ENCODE assay signal across 8 cellular contexts in the genomic region with DNA sequence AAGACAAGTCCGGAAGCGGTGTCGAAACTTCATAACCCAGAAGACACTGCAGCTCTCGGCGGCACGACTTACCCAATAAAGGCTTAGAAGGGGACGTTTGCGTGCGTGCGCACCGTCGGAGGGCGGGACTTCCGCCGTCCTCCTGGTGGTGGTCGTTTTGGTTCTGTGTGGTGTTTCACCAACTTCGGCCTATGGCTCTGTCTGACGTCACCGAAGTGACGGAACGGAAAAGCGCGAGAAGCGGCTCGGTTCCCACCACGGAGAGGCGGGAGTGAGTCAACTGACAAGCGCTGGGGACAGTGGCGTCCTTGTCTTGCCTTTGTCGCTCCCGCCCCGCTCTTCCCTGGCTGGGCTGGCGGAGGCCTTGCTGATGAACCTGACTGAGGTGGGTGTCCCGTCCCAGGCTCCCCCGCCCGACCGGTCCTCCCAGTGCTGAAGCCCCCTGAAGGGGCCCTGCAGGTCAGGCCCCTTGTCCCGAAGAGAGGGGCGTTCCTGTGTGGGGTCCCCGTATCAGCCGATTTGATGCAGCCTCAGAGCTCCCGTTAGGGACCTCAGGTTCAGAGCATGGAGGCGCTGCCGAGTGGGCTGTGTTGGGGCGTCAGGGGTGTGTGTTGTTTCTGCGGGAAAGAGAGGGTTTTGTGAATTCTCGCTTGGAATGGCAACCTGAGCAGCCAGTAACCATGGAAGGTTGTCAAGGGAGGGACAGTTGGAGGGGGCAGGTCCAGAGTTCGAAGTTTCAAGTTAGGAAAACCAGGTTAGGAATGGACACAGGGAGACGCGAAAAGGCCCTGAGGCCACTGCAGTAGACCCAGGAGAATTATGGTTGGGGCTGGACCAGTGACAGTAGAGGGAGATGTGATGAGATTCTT. TPM values are rescaled to one million over a fixed set of nuclear protein-coding genes. Genes with fewer than 3 reads are reported as not detected.
DNase-seq lines count a peak whose midpoint lies in the region; ATAC-seq and TF ChIP-seq lines count a peak whose summit lies in the region.

A gene (plus strand): TSS at position 125 of the 869 bp plus-strand sequence. CDS start 246 bp downstream, at position 371.

- peaks cover 17% of the 10 kb centered on the region for H3K9me3 Mint-ChIP-seq in CD4-positive, alpha-beta T cell
- peaks cover 17% of the 10 kb centered on the region for H3K9me3 Mint-ChIP-seq in activated CD4-positive, alpha-beta memory T cell treated with anti-CD3 and anti-CD28 coated beads for 36 hours

- no peaks in the 10 kb centered on the region for H3K27me3 Mint-ChIP-seq in CD4-positive, alpha-beta T cell
- H3K27me3 Mint-ChIP-seq in activated CD4-positive, alpha-beta memory T cell treated with anti-CD3 and anti-CD28 coated beads for 36 hours: no peaks in the 10 kb centered on the region

- H3K4me1 Mint-ChIP-seq in CD4-positive, alpha-beta T cell (ENCODE audit: low read depth): peaks cover 33% of the 10 kb centered on the region
- H3K4me1 Mint-ChIP-seq in activated CD4-positive, alpha-beta memory T cell treated with anti-CD3 and anti-CD28 coated beads for 36 hours (ENCODE audit: low read depth): peaks cover 25% of the 10 kb centered on the region

- peaks cover 0 to 8% (median 0%) of the 10 kb centered on the region in 4 donors for H3K36me3 ChIP-seq in right lobe of liver

- H3K4me3 ChIP-seq in right lobe of liver: peak within 1 kb of the TSS; percentile 56 to 91 (median 74)

- CTCF ChIA-PET in CD4-positive, alpha-beta T cell (lab: Charles Lee): interaction anchor here (0.5 to 1.6 kb wide), 3 partner anchors 17 to 292 kb away, joined by 3 to 7 read pairs (median 3); a partner anchor contains a TSS
- CTCF ChIA-PET in activated CD4-positive, alpha-beta memory T cell treated with anti-CD3 and anti-CD28 coated beads for 36 hours (lab: Charles Lee): no interaction called here

- peak within 1 kb of the TSS; percentile 98 for H3K4me3 Mint-ChIP-seq in CD4-positive, alpha-beta T cell
- H3K4me3 Mint-ChIP-seq in activated CD4-positive, alpha-beta memory T cell treated with anti-CD3 and anti-CD28 coated beads for 36 hours: peak within 1 kb of the TSS; percentile 96

- DNase-seq in CD4-positive, alpha-beta T cell: peak; percentile 87 to 97 (median 93)
- DNase-seq in NCI-H82 treated with DMSO at 0.1 percent for 48 hours (lab: John Stamatoyannopoulos, UW; ENCODE audit: unreplicated experiment) (peak; percentile 95), dermis microvascular lymphatic vessel endothelial cell (ENCODE audit: low read depth in 2 of 2) (peak; percentile 98 to 99), right lobe of liver (peak; percentile 92 to 95 (median 94))
- DNase-seq in activated CD4-positive, alpha-beta memory T cell treated with anti-CD3 and anti-CD28 coated beads for 36 hours: peak; percentile 97
- DNase-seq in stimulated activated CD4-positive, alpha-beta T cell treated with anti-CD3 and anti-CD28 coated beads, Interleukin-4, amount 100 ng/mL, for 4 hours: peak; percentile 92 to 98

- POLR2A ChIA-PET in CD4-positive, alpha-beta T cell (lab: Charles Lee): interaction anchor here (0.6 to 1.9 kb wide), 17 partner anchors 17 to 793 kb away, joined by 3 to 12 read pairs (median 4); a partner anchor contains a TSS
- POLR2A ChIA-PET in activated CD4-positive, alpha-beta memory T cell treated with anti-CD3 and anti-CD28 coated beads for 36 hours (lab: Charles Lee): interaction anchor here (1.5 kb wide), 1 partner anchor 20 kb away, joined by 3 read pairs; no protein-coding TSS in a partner anchor

- H3K27ac Mint-ChIP-seq in CD4-positive, alpha-beta T cell: peak within 1 kb of the TSS; percentile 95
- peak within 1 kb of the TSS; percentile 94 for H3K27ac Mint-ChIP-seq in activated CD4-positive, alpha-beta memory T cell treated with anti-CD3 and anti-CD28 coated beads for 36 hours

- TF ChIP-seq CTCF in CD4-positive, alpha-beta T cell (IDR thresholded peaks at IDR 0.05): no peak
- TF ChIP-seq CTCF in right lobe of liver (IDR thresholded peaks at IDR 0.05): peak in 2 of 4 donors; percentile 5 to 20

- peaks cover 76% of the 10 kb centered on the region for H3K36me3 Mint-ChIP-seq in CD4-positive, alpha-beta T cell (ENCODE audit: low read depth)
- H3K36me3 Mint-ChIP-seq in activated CD4-positive, alpha-beta memory T cell treated with anti-CD3 and anti-CD28 coated beads for 36 hours: peaks cover 42% of the 10 kb centered on the region

- H3K27ac ChIP-seq in CD4-positive, alpha-beta T cell (ENCODE audit: low read depth, low read length): peak within 1 kb of the TSS; percentile 86
- peak within 1 kb of the TSS; percentile 67 to 82 (median 68) for H3K27ac ChIP-seq in right lobe of liver

- H3K27me3 ChIP-seq in CD4-positive, alpha-beta T cell (ENCODE audit: control insufficient read depth, insufficient read depth, low read length): no peaks in the 10 kb centered on the region
- H3K27me3 ChIP-seq in right lobe of liver: no peaks in the 10 kb centered on the region

- 2% methylated on average over 13 of the region's 50 CpGs for whole genome bisulfite sequencing in right lobe of liver (ENCODE audit: insufficient coverage, low coverage, low lambda C conversion rate, missing lambda C conversion rate)

- peak; percentile 46 for TF ChIP-seq POLR2A in right lobe of liver (IDR thresholded peaks at IDR 0.05)

- H3K4me1 ChIP-seq in right lobe of liver: peaks cover 0 to 17% (median 0%) of the 10 kb centered on the region in 4 donors

- intact Hi-C loops in CD4-positive, alpha-beta T cell (cut with DNase I, micrococcal nuclease): loop anchor here (1.0 to 2.0 kb wide), 7 partner anchors 21 to 189 kb away; a partner anchor contains a TSS
- intact Hi-C loops in activated CD4-positive, alpha-beta memory T cell treated with anti-CD3 and anti-CD28 coated beads for 36 hours (cut with micrococcal nuclease): loop anchor here (1.0 kb wide), 7 partner anchors 21 to 189 kb away; a partner anchor contains a TSS
- intact Hi-C loops in right lobe of liver (cut with DNase I): no loop called here

- peak; percentile 96 for ATAC-seq in CD4-positive, alpha-beta T cell (ENCODE audit: poor library complexity)
- peak; percentile 99 for ATAC-seq in GM19397 (IDR thresholded peaks at IDR 0.05; ENCODE audit: unreplicated experiment)
- peak; percentile 97 for ATAC-seq in HG03571 (IDR thresholded peaks at IDR 0.05; ENCODE audit: unreplicated experiment)
- peak; percentile 99 for ATAC-seq in right lobe of liver

- no peaks in the 10 kb centered on the region for H3K9me3 ChIP-seq in CD4-positive, alpha-beta T cell (ENCODE audit: control insufficient read depth, low read length)
- H3K9me3 ChIP-seq in right lobe of liver: peaks cover 0 to 5% (median 0%) of the 10 kb centered on the region in 4 donors

RNA-seq across cellular contexts. Expression of the gene that starts here (rescaled TPM):
- total RNA-seq in CD4-positive, alpha-beta T cell: 10 to 100 TPM; 68.3 to 70.4 TPM
- 10 to 100 TPM; 12.0 to 12.1 TPM for total RNA-seq in activated CD4-positive, alpha-beta memory T cell treated with anti-CD3 and anti-CD28 coated beads for 36 hours
- total RNA-seq in dermis microvascular lymphatic vessel endothelial cell (8.0 and 13.5 TPM in 2 replicates), right lobe of liver (1 to 10 TPM; 2.3 to 7.0 (median 4.8) TPM)

Comparison
In these comparisons a context has a peak if more than half of its experiments do, and no peak if none do; other contexts are left out.
1. Peak in every context shown above with its lines: DNase-seq, ATAC-seq, H3K4me3 ChIP-seq and H3K27ac ChIP-seq.
2. intact Hi-C loops: an anchor here in CD4-positive, alpha-beta T cell (1.0 to 2.0 kb wide) and activated CD4-positive, alpha-beta memory T cell treated with anti-CD3 and anti-CD28 coated beads for 36 hours (1.0 kb wide); none called in right lobe of liver.